In the genomic region with DNA sequence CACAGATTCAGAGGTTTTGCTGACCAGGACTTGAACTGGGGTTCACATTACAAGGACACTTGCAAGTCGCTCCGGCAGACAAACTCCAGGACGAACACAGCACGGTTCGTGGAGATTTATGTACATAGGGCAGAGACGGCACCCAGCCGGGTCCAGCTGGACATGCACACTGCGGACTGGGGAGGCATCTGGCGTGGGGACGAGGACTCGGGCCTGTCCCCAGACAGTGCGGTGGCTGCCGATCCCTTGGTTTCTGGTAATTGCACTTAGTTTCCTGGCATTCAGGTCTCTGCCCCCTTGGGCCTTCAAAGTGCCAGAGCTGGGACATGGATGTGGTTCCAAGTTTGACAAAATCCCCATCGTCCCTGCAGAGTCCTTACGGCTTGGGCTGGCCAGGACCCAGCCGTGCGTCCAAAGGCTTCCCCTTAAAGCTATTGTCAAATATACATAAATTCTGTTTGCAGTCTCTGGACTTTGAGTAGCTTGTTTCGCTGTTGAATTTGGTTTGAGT, we compare ENCODE assay signal across 30 cellular contexts. TPM values are rescaled to one million over a fixed set of nuclear protein-coding genes. Genes with fewer than 3 reads are reported as not detected.
"Had no signal": no experiment of that assay in that cellular context is flagged by ENCODE, and none has a peak within 500 bp of the region (broad histone marks: within the 10 kb centered on the region; RNA-seq: fewer than 3 reads in every experiment).

No MANE protein-coding gene starts in this region.

- H3K27ac ChIP-seq: left ventricle myocardium inferior, neutrophil, ovary, right atrium auricular region, tibial nerve, uterus had no signal

- H3K9me3 Mint-ChIP-seq: mesothelial cell of epicardium; naive B cell; nephron; neural crest cell; stimulated activated memory B cell treated with anti-CD40 and anti-IgM and Interleukin-4, amounts not matched to agents 10 μg/mL and 1 μg/mL and 100 μg/mL, for 72 hours; stimulated activated naive CD8-positive, alpha-beta T cell treated with anti-CD3 and anti-CD28 coated beads, Interleukin-15, amount 100 ng/mL, for 72 hours; type B pancreatic cell had no signal

- DNase-seq: hippocampal formation; left colon; left ventricle myocardium inferior; mesendoderm; naive B cell; occipital lobe; ovary; small intestine; stimulated activated CD4-positive, alpha-beta T cell treated with anti-CD3 and anti-CD28 coated beads, Interleukin-1b, Interleukin-23, amount 100 ng/mL, for 48 hours; stimulated activated CD4-positive, alpha-beta T cell treated with anti-CD3 and anti-CD28 coated beads, Interleukin-2, amount 100 ng/mL, for 48 hours; stimulated activated CD4-positive, alpha-beta T cell treated with anti-CD3 and anti-CD28 coated beads, Interleukin-4, amount 100 ng/mL, for 4 hours; stimulated activated CD8-positive, alpha-beta memory T cell treated with anti-CD3 and anti-CD28 coated beads, Interleukin-4, amount 100 ng/mL, for 48 hours; stimulated activated naive CD4-positive, alpha-beta T cell treated with Interleukin-2 at 50 U/mL for 16 hours; stimulated activated naive CD8-positive, alpha-beta T cell treated with anti-CD3 and anti-CD28 coated beads, Interleukin-15, amount 100 ng/mL, for 72 hours; substantia nigra; uterus had no signal

- H3K27ac Mint-ChIP-seq: mesothelial cell of epicardium; naive B cell; stimulated activated memory B cell treated with anti-CD40 and anti-IgM and Interleukin-4, amounts not matched to agents 10 μg/mL and 1 μg/mL and 100 μg/mL, for 72 hours; type B pancreatic cell had no signal

- H3K4me3 ChIP-seq: left ventricle myocardium inferior, lung, ovary, right atrium auricular region, tibial nerve, uterus had no signal

- H3K27me3 ChIP-seq: neutrophil, ovary, right atrium auricular region, tibial nerve, uterus had no signal

- ATAC-seq: left colon; sciatic nerve; stimulated activated memory B cell treated with anti-CD40 and anti-IgM and Interleukin-4, amounts not matched to agents 10 μg/mL and 1 μg/mL and 100 μg/mL, for 72 hours; stimulated activated naive CD8-positive, alpha-beta T cell treated with anti-CD3 and anti-CD28 coated beads, Interleukin-15, amount 100 ng/mL, for 72 hours had no signal

- H3K9me3 ChIP-seq: left ventricle myocardium inferior, neutrophil, ovary, right atrium auricular region, tibial nerve, uterus had no signal

- H3K4me1 ChIP-seq: left ventricle myocardium inferior, right atrium auricular region, tibial nerve, uterus had no signal

- H3K4me1 Mint-ChIP-seq: mesothelial cell of epicardium; naive B cell; stimulated activated memory B cell treated with anti-CD40 and anti-IgM and Interleukin-4, amounts not matched to agents 10 μg/mL and 1 μg/mL and 100 μg/mL, for 72 hours; stimulated activated naive CD8-positive, alpha-beta T cell treated with anti-CD3 and anti-CD28 coated beads, Interleukin-15, amount 100 ng/mL, for 72 hours had no signal

- H3K4me3 Mint-ChIP-seq: mesothelial cell of epicardium; naive B cell; nephron; neural crest cell; stimulated activated memory B cell treated with anti-CD40 and anti-IgM and Interleukin-4, amounts not matched to agents 10 μg/mL and 1 μg/mL and 100 μg/mL, for 72 hours; stimulated activated naive CD8-positive, alpha-beta T cell treated with anti-CD3 and anti-CD28 coated beads, Interleukin-15, amount 100 ng/mL, for 72 hours; type B pancreatic cell had no signal

- FAIRE-seq: keratinocyte, small intestine had no signal

- H3K36me3 Mint-ChIP-seq: mesothelial cell of epicardium; naive B cell; stimulated activated memory B cell treated with anti-CD40 and anti-IgM and Interleukin-4, amounts not matched to agents 10 μg/mL and 1 μg/mL and 100 μg/mL, for 72 hours; type B pancreatic cell had no signal

- H3K36me3 ChIP-seq: left ventricle myocardium inferior, neutrophil, ovary, right atrium auricular region, tibial nerve, uterus had no signal

RNA-seq across cellular contexts. Expression of a gene that starts 6.3 kb away (rescaled TPM):
- total RNA-seq: left ventricle myocardium inferior, lower leg skin, pulmonary artery endothelial cell, renal cortical epithelial cell, right atrium auricular region had no signal
- polyA plus RNA-seq: keratinocyte had no signal
